In the genomic region with DNA sequence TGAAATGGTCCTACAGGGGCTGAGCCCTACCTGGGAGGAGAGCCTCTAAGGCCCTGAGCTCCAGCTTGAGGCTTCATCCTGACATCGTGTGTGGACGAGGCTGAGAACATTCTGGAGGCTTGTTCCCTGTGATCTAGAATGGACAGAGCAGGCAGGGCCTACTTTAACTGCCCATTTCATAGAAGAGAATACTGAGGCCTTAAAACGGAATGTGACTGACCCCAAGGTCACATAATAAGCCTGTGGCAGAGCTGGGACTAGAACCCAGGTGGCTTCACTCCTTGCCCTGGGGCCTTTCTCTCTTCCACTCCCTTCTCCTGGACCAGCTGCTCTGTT, we compare ENCODE assay signal across 31 cellular contexts.
"Had no signal": no experiment of that assay in that cellular context is flagged by ENCODE, and none has a peak within 500 bp of the region (broad histone marks: within the 10 kb centered on the region; RNA-seq: fewer than 3 reads in every experiment).

No MANE protein-coding gene starts in this region.

- H3K36me3 Mint-ChIP-seq: activated CD4-positive, alpha-beta memory T cell treated with anti-CD3 and anti-CD28 coated beads for 36 hours had no signal

- H3K36me3 ChIP-seq: brain microvascular endothelial cell, MG63 had no signal

- H3K27me3 ChIP-seq: brain microvascular endothelial cell, MG63 had no signal

- H3K27ac Mint-ChIP-seq: activated B cell treated with CpG ODN at 0.5 μM for 24 hours; activated CD4-positive, alpha-beta memory T cell treated with anti-CD3 and anti-CD28 coated beads for 36 hours; activated naive CD4-positive, alpha-beta T cell treated with anti-CD3 and anti-CD28 coated beads for 36 hours; activated T-helper 1 cell treated with anti-CD3 and anti-CD28 coated beads, Interleukin-12 subunit alpha, Interleukin-12 subunit beta, Interleukin-2, Interleukin-4 antibody, amounts not matched to agents 30 ng/mL and 10 ng/mL and 1 ng/mL, durations not matched to agents 14 hours and 24 hours and 36 hours had no signal

- H3K9me3 Mint-ChIP-seq: activated B cell treated with CpG ODN at 0.5 μM for 24 hours; activated CD4-positive, alpha-beta memory T cell treated with anti-CD3 and anti-CD28 coated beads for 36 hours; activated naive CD4-positive, alpha-beta T cell treated with anti-CD3 and anti-CD28 coated beads for 36 hours; activated naive CD4-positive, alpha-beta T cell treated with anti-CD3 and anti-CD28 coated beads, Interleukin-2, amount 50 U/mL, for 72 hours; activated T-cell treated with anti-CD3 and anti-CD28 coated beads, Interleukin-2, amount 50 U/mL, for 4 hours; activated T-helper 1 cell treated with anti-CD3 and anti-CD28 coated beads, Interleukin-12 subunit alpha, Interleukin-12 subunit beta, Interleukin-2, Interleukin-4 antibody, amounts not matched to agents 30 ng/mL and 10 ng/mL and 1 ng/mL, durations not matched to agents 14 hours and 24 hours and 36 hours had no signal

- ATAC-seq: activated naive CD4-positive, alpha-beta T cell treated with anti-CD3 and anti-CD28 coated beads, Interleukin-2, amount 50 U/mL, for 72 hours; activated T-cell treated with anti-CD3 and anti-CD28 coated beads, Interleukin-2, amount 50 U/mL, for 4 hours; Panc1; SK-N-SH treated with all-trans-retinoic acid at 6 μM for 48 hours had no signal

- H3K4me3 Mint-ChIP-seq: activated B cell treated with CpG ODN at 0.5 μM for 24 hours; activated CD4-positive, alpha-beta memory T cell treated with anti-CD3 and anti-CD28 coated beads for 36 hours; activated naive CD4-positive, alpha-beta T cell treated with anti-CD3 and anti-CD28 coated beads for 36 hours; activated T-cell treated with anti-CD3 and anti-CD28 coated beads, Interleukin-2, amount 50 U/mL, for 4 hours; activated T-helper 1 cell treated with anti-CD3 and anti-CD28 coated beads, Interleukin-12 subunit alpha, Interleukin-12 subunit beta, Interleukin-2, Interleukin-4 antibody, amounts not matched to agents 30 ng/mL and 10 ng/mL and 1 ng/mL, durations not matched to agents 14 hours and 24 hours and 36 hours had no signal

- H3K27ac ChIP-seq: brain microvascular endothelial cell, VCaP had no signal

- H3K9me3 ChIP-seq: MG63 had no signal

- DNase-seq: activated B cell treated with CpG ODN at 0.5 μM for 24 hours; activated CD4-positive, alpha-beta memory T cell treated with anti-CD3 and anti-CD28 coated beads for 36 hours; activated CD4-positive, alpha-beta T cell treated with anti-CD3 and anti-CD28 coated beads for 4 hours; activated CD4-positive, alpha-beta T cell treated with anti-CD3 and anti-CD28 coated beads, Interleukin-2, amount 50 U/mL, for 1 hour; activated CD4-positive, CD25-positive, alpha-beta regulatory T cell treated with anti-CD3 and anti-CD28 coated beads, Interleukin-2, amount 50 U/mL, for 72 hours; activated CD8-positive, alpha-beta memory T cell treated with anti-CD3 and anti-CD28 coated beads, Interleukin-2, amount 50 U/mL, for 4 hours; activated gamma-delta T cell treated with Interleukin-2 at 50 U/mL for 16 hours; activated naive CD4-positive, alpha-beta T cell treated with anti-CD3 and anti-CD28 coated beads for 36 hours; activated T-cell treated with anti-CD3 and anti-CD28 coated beads for 4 hours; activated T-cell treated with anti-CD3 and anti-CD28 coated beads, Interleukin-2, amount 50 U/mL, for 4 hours; amniotic stem cell; brain microvascular endothelial cell; central memory CD4-positive, alpha-beta T cell; Kasumi-1; KG1; MG63; NCI-H1048; NCI-H1436 treated with DMSO at 0.1 percent for 48 hours; NCI-H1694 treated with DMSO at 0.1 percent for 48 hours; NCI-H2029; NCI-H345; NCI-H524 treated with DMSO at 0.1 percent for 48 hours; SIG-M5; T-helper 1 cell; T-helper 2 cell; T-helper 9 cell had no signal

- H3K4me3 ChIP-seq: MG63 had no signal
